ENCODE assay signal across 25 cellular contexts in genomic region chr4:134465417-134465816, GRCh38.
DNase-seq lines count a peak whose midpoint lies in the region; TF ChIP-seq lines count a peak whose summit lies in the region.
"Had no signal": no experiment of that assay in that cellular context is flagged by ENCODE, and none has a peak within 500 bp of the region (broad histone marks: within the 10 kb centered on the region; RNA-seq: fewer than 3 reads in every experiment).

No MANE protein-coding gene starts in this region.

- H3K36me3 ChIP-seq in SJCRH30 (no peaks in the 10 kb centered on the region), prostate gland (no peaks in the 10 kb centered on the region), left ventricle myocardium inferior (no peaks in the 10 kb centered on the region)

- TF ChIP-seq POLR2A in prostate gland (IDR thresholded peaks at IDR 0.05) = no peak

- H3K4me1 ChIP-seq in SJCRH30 (no peaks in the 10 kb centered on the region), prostate gland (replicated peaks) (no peaks in the 10 kb centered on the region), left ventricle myocardium inferior (no peaks in the 10 kb centered on the region)
- H3K4me1 ChIP-seq: body of pancreas, testis had no signal

- no peak overlapping the region for H3K27ac ChIP-seq in SJCRH30
- no peak overlapping the region for H3K27ac ChIP-seq in prostate gland
- H3K27ac ChIP-seq in left ventricle myocardium inferior (replicated peaks) = no peak overlapping the region
- H3K27ac ChIP-seq: 22Rv1, body of pancreas, dorsolateral prefrontal cortex, testis had no signal

- TF ChIP-seq CTCF in epithelial cell of proximal tubule (conservative IDR thresholded peaks at IDR 0.05; ENCODE audit: low read depth, low read length) (peak; percentile 25), prostate gland (IDR thresholded peaks at IDR 0.05) (no peak), left ventricle myocardium inferior (IDR thresholded peaks at IDR 0.05; ENCODE audit: borderline replicate concordance) (no peak)

- DNase-seq in NCI-H1092 treated with DMSO at 0.1 percent for 48 hours (lab: John Stamatoyannopoulos, UW) (peak; percentile 10), NCI-H1092 (lab: John Stamatoyannopoulos, UW) (no peak), SJCRH30 (peak; percentile 2 to 31), epithelial cell of proximal tubule (ENCODE audit: low read depth) (no peak), retina (peak; percentile 29), NCI-H146 treated with DMSO at 0.1 percent for 48 hours (lab: John Stamatoyannopoulos, UW; ENCODE audit: unreplicated experiment) (no peak), prostate gland (ENCODE audit: low spot score) (no peak), left ventricle myocardium inferior (no peak)
- DNase-seq: activated CD4-positive, alpha-beta T cell treated with anti-CD3 and anti-CD28 coated beads, Interleukin-2, amount 50 U/mL, for 4 hours; activated naive CD4-positive, alpha-beta T cell; activated T-cell treated with anti-CD3 and anti-CD28 coated beads, Interleukin-2, amount 50 U/mL, for 72 hours; body of pancreas; CD8-positive, alpha-beta T cell; cerebellar nuclear complex; dorsolateral prefrontal cortex; GDM1; kidney glomerular epithelial cell; NCI-H2081; NCI-H446 treated with DMSO at 0.1 percent for 48 hours; NK-92 treated with Interleukin-12 subunit alpha and Interleukin-12 subunit beta, amount 100 ng/mL, for 24 hours; SHP77; stimulated activated naive CD4-positive, alpha-beta T cell; SW 1271; testis had no signal

- H3K27me3 ChIP-seq in SJCRH30 (no peaks in the 10 kb centered on the region), prostate gland (replicated peaks; ENCODE audit: insufficient read depth) (no peaks in the 10 kb centered on the region), left ventricle myocardium inferior (ENCODE audit: low read depth) (no peaks in the 10 kb centered on the region)
- H3K27me3 ChIP-seq: body of pancreas, dorsolateral prefrontal cortex, testis had no signal

- intact Hi-C loops in prostate gland (cut with DNase I) = no loop called here
- intact Hi-C loops in left ventricle myocardium inferior (cut with micrococcal nuclease) = no loop called here

- H3K4me3 ChIP-seq in SJCRH30 = no peak overlapping the region
- H3K4me3 ChIP-seq in epithelial cell of proximal tubule (ENCODE audit: low read depth, low read length) = no peak overlapping the region
- H3K4me3 ChIP-seq in prostate gland = no peak overlapping the region
- H3K4me3 ChIP-seq in left ventricle myocardium inferior = no peak overlapping the region
- H3K4me3 ChIP-seq: body of pancreas, dorsolateral prefrontal cortex, testis had no signal

- H3K9me3 ChIP-seq in SJCRH30 (replicated peaks) (no peaks in the 10 kb centered on the region), prostate gland (no peaks in the 10 kb centered on the region), left ventricle myocardium inferior (replicated peaks) (peaks cover 2% of the 10 kb centered on the region)
- H3K9me3 ChIP-seq: body of pancreas, testis had no signal

Comparison
In these comparisons a context has a peak if more than half of its experiments do, and no peak if none do; other contexts are left out.
1. DNase-seq: peak in NCI-H1092 treated with DMSO at 0.1 percent for 48 hours (single experiment), SJCRH30 (2 of 2) and retina (single experiment); none in NCI-H1092 (single experiment), epithelial cell of proximal tubule (single experiment), NCI-H146 treated with DMSO at 0.1 percent for 48 hours (single experiment), prostate gland (single experiment) and left ventricle myocardium inferior (single experiment).